2 cellular contexts compared by ENCODE assay signal in the genomic region with DNA sequence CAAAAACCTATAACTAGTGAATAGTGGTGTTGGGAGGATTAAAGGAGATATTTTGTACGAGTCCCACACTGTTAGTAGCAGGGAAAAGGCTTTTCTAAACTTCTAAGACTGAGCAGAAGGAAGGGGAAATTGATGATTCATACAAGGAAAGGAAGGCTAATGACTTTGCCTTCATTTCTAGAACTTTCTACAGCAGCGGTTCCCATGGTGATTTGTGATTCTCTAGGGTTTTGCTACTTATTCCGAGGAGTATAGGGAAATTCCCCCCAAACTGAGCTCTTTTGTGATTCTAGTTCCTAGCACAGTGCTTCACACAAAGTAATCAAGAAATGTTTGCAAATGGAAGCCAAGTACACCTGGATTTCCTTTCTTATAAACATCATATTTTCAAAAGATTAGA.
TF ChIP-seq lines count a peak whose summit lies in the region.

No MANE protein-coding gene starts in this region.

TF ChIP-seq in GM23338, 12 proteins besides CTCF, POLR2A, EP300 and RAD21:
- TF ChIP-seq NANOG (IDR thresholded peaks at IDR 0.05; ENCODE audit: borderline replicate concordance) (no peak), ZNF114 (CRISPR knock-in tag; IDR thresholded peaks at IDR 0.05) (no peak), STAT1 (IDR thresholded peaks at IDR 0.05; ENCODE audit: unreplicated experiment) (no peak), POLR2AphosphoS5 (IDR thresholded peaks at IDR 0.05; ENCODE audit: low read depth) (no peak), EZH2phosphoT487 (IDR thresholded peaks at IDR 0.05; ENCODE audit: unreplicated experiment) (no peak)
- TF ChIP-seq, protein P1, sequence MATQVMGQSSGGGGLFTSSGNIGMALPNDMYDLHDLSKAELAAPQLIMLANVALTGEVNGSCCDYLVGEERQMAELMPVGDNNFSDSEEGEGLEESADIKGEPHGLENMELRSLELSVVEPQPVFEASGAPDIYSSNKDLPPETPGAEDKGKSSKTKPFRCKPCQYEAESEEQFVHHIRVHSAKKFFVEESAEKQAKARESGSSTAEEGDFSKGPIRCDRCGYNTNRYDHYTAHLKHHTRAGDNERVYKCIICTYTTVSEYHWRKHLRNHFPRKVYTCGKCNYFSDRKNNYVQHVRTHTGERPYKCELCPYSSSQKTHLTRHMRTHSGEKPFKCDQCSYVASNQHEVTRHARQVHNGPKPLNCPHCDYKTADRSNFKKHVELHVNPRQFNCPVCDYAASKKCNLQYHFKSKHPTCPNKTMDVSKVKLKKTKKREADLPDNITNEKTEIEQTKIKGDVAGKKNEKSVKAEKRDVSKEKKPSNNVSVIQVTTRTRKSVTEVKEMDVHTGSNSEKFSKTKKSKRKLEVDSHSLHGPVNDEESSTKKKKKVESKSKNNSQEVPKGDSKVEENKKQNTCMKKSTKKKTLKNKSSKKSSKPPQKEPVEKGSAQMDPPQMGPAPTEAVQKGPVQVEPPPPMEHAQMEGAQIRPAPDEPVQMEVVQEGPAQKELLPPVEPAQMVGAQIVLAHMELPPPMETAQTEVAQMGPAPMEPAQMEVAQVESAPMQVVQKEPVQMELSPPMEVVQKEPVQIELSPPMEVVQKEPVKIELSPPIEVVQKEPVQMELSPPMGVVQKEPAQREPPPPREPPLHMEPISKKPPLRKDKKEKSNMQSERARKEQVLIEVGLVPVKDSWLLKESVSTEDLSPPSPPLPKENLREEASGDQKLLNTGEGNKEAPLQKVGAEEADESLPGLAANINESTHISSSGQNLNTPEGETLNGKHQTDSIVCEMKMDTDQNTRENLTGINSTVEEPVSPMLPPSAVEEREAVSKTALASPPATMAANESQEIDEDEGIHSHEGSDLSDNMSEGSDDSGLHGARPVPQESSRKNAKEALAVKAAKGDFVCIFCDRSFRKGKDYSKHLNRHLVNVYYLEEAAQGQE (IDR thresholded peaks at IDR 0.05; ENCODE audit: unreplicated experiment), result no peak

TF ChIP-seq in endothelial cell of umbilical vein, 7 proteins besides CTCF, POLR2A, EP300 and RAD21:
- no peak for TF ChIP-seq EZH2 (IDR thresholded peaks at IDR 0.05; ENCODE audit: borderline replicate concordance, low read depth, low read length, severe bottlenecking)
- TF ChIP-seq JUN (IDR thresholded peaks at IDR 0.05; ENCODE audit: borderline replicate concordance, insufficient read depth, insufficient read length, low read depth), result peak; percentile 9
TF ChIP-seq in endothelial cell of umbilical vein: peak in this region for 1.
